In the genomic region with DNA sequence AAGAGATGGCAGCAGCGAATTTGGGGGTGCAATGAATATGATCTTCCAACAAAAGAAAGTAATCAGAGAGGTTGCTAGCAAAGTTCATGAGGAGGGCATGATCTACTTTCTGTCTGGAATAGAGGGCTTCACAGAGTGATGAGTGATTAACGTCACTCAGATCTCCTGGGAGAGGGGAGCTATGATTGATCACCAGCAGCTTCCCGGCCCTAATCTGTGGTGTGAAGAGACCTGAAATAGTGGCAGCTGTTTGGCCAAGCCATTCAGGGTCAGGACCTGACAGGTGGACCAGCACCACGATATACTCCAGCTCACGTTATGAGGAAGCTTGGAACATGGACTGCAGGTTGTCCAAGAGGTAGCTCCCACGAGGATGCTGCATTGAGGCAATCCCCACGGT, we compare ENCODE assay signal across 26 cellular contexts. TPM values are rescaled to one million over a fixed set of nuclear protein-coding genes. Genes with fewer than 3 reads are reported as not detected.
"Had no signal": no experiment of that assay in that cellular context is flagged by ENCODE, and none has a peak within 500 bp of the region (broad histone marks: within the 10 kb centered on the region; RNA-seq: fewer than 3 reads in every experiment).

No MANE protein-coding gene starts in this region.

- H3K27me3 ChIP-seq: body of pancreas, colonic mucosa had no signal

- H3K4me3 ChIP-seq: body of pancreas, cardiac muscle cell, colonic mucosa, esophagus squamous epithelium, gastroesophageal sphincter, heart right ventricle had no signal

- H3K9me3 ChIP-seq: body of pancreas, colonic mucosa, esophagus squamous epithelium, gastroesophageal sphincter had no signal

- H3K27ac ChIP-seq: body of pancreas, cardiac muscle cell, colonic mucosa, epithelial cell of prostate, esophagus squamous epithelium, gastroesophageal sphincter, heart right ventricle had no signal

- ATAC-seq: activated T-cell treated with anti-CD3 and anti-CD28 coated beads, Interleukin-2, amount 50 U/mL, for 72 hours; body of pancreas; gastroesophageal sphincter; heart right ventricle had no signal

- DNase-seq: activated CD4-positive, alpha-beta memory T cell treated with anti-CD3 and anti-CD28 coated beads, Interleukin-2, amount 10 ng/mL, durations not matched to agents 7 days and 5 days; activated CD4-positive, alpha-beta T cell treated with anti-CD3 and anti-CD28 coated beads for 1 hour; activated CD4-positive, alpha-beta T cell treated with anti-CD3 and anti-CD28 coated beads for 4 hours; activated CD4-positive, alpha-beta T cell treated with anti-CD3 and anti-CD28 coated beads, Interleukin-2, amount 10 ng/mL, durations not matched to agents 7 days and 5 days; activated CD4-positive, alpha-beta T cell treated with anti-CD3 and anti-CD28 coated beads, Interleukin-2, amount 50 U/mL, for 4 hours; activated CD8-positive, alpha-beta memory T cell treated with anti-CD3 and anti-CD28 coated beads, Interleukin-2, amount 50 U/mL, for 48 hours; activated gamma-delta T cell treated with Interleukin-2 at 50 U/mL for 16 hours; activated naive CD4-positive, alpha-beta T cell treated with anti-CD3 and anti-CD28 coated beads, Interleukin-2, amount 50 U/mL, for 16 hours; activated naive CD4-positive, alpha-beta T cell treated with Interleukin-2 at 50 U/mL for 16 hours; activated T-cell treated with anti-CD3 and anti-CD28 coated beads for 4 hours; activated T-cell treated with anti-CD3 and anti-CD28 coated beads, Interleukin-2, amount 50 U/mL, for 24 hours; activated T-cell treated with anti-CD3 and anti-CD28 coated beads, Interleukin-2, amount 50 U/mL, for 72 hours; amniotic stem cell; anterior cingulate cortex; body of pancreas; central memory CD4-positive, alpha-beta T cell; cerebellar nuclear complex; colonic mucosa; effector CD8-positive, alpha-beta T cell; esophagus squamous epithelium; foreskin melanocyte; heart right ventricle; T-helper 2 cell had no signal

- H3K4me1 ChIP-seq: body of pancreas, colonic mucosa, esophagus squamous epithelium, gastroesophageal sphincter had no signal

- H3K36me3 ChIP-seq: cardiac muscle cell, colonic mucosa, esophagus squamous epithelium, gastroesophageal sphincter, heart right ventricle had no signal

RNA-seq across cellular contexts. Expression of a gene that starts 39.0 kb away (rescaled TPM):
- total RNA-seq: body of pancreas had no signal
